Comparison of ENCODE assay signal across 14 cellular contexts in genomic region chr5:126615286-126615685, GRCh38. TPM values are rescaled to one million over a fixed set of nuclear protein-coding genes. Genes with fewer than 3 reads are reported as not detected.
DNase-seq lines count a peak whose midpoint lies in the region; ATAC-seq, FAIRE-seq and TF ChIP-seq lines count a peak whose summit lies in the region.
"Had no signal": no experiment of that assay in that cellular context is flagged by ENCODE, and none has a peak within 500 bp of the region (broad histone marks: within the 10 kb centered on the region; RNA-seq: fewer than 3 reads in every experiment).

No MANE protein-coding gene starts in this region.

- H3K9me3 ChIP-seq in HepG2 (ENCODE audit: low read length) (no peaks in the 10 kb centered on the region), neuronal stem cell (replicated peaks in 1 of 2; ENCODE audit: control insufficient read depth in 2 of 2, insufficient read depth in 1 of 2, low read depth in 1 of 2, low read length in 2 of 2) (no peaks in the 10 kb centered on the region)
- H3K9me3 ChIP-seq: stomach had no signal

- H3K4me3 ChIP-seq in HepG2 (replicated peaks in 1 of 3; ENCODE audit: insufficient read depth in 1 of 3, low read depth in 2 of 3, low read length in 3 of 3) = no peak overlapping the region
- no peak overlapping the region for H3K4me3 ChIP-seq in neuronal stem cell (ENCODE audit: low read length in 2 of 2)
- H3K4me3 ChIP-seq: stomach had no signal

- H3K4me2 ChIP-seq in HepG2 (ENCODE audit: low read depth, low read length) (no peak overlapping the region), neuronal stem cell (ENCODE audit: insufficient read depth, low read length, poor library complexity, severe bottlenecking) (no peak overlapping the region)

- WGBS in HepG2 (ENCODE audit: low lambda C conversion rate) = 95% methylated on average over 4 of the region's 4 CpGs
- no CpG with 5 or more reads among the region's 4 CpGs for WGBS in neuronal stem cell (ENCODE audit: extremely low coverage in 2 of 2, insufficient read length in 2 of 2, insufficient replicate concordance in 1 of 2), 2 donors

- TF ChIP-seq EP300 in HepG2 (IDR thresholded peaks at IDR 0.05; ENCODE audit: low read depth in 2 of 2, low read length in 2 of 2) (no peak), HepG2 (CRISPR knock-in tag; IDR thresholded peaks at IDR 0.05; ENCODE audit: borderline replicate concordance) (no peak)

- H3K4ac ChIP-seq in neuronal stem cell (ENCODE audit: low read length) = no peak overlapping the region

- no peaks in the 10 kb centered on the region for H3K27me3 ChIP-seq in HepG2 (ENCODE audit: control insufficient read depth in 1 of 2, insufficient read depth in 2 of 2, low read length in 2 of 2)
- H3K27me3 ChIP-seq in neuronal stem cell (ENCODE audit: control insufficient read depth in 3 of 3, insufficient read depth in 3 of 3, low read depth in 1 of 3, low read length in 3 of 3) = no peaks in the 10 kb centered on the region
- H3K27me3 ChIP-seq: stomach had no signal

- DNase-seq in effector memory CD8-positive, alpha-beta T cell = no peak
- no peak for DNase-seq in ACHN
- no peak for DNase-seq in HepG2 (ENCODE audit: low spot score)
- DNase-seq in NCI-H1436 (lab: John Stamatoyannopoulos, UW) = no peak
- DNase-seq in neuronal stem cell (ENCODE audit: low spot score) = no peak
- DNase-seq: activated naive CD4-positive, alpha-beta T cell treated with anti-CD3 and anti-CD28 coated beads for 36 hours; naive thymus-derived CD4-positive, alpha-beta T cell; NCI-H1436 treated with DMSO at 0.1 percent for 48 hours; stomach had no signal

- CTCF ChIA-PET in HepG2 (lab: Yijun Ruan, JAX; ENCODE audit: low intra/inter-chr PET ratio, low total read pairs) = no interaction called here

- no peak overlapping the region for H2BK15ac ChIP-seq in neuronal stem cell (ENCODE audit: low read length)

- in situ Hi-C loops in ACHN (cut with HindIII; ENCODE audit: low pct_ligation_motif_present, low pct_unique_long_range_greater_than_20kb, low sequenced_read_pairs) (no loop called here), HepG2 (cut with HindIII; ENCODE audit: extremely low pct_ligation_motif_present, low pct_unique_long_range_greater_than_20kb) (no loop called here)

- H4K20me1 ChIP-seq in HepG2 (ENCODE audit: insufficient read depth, low read length) = no peaks in the 10 kb centered on the region

- H4K8ac ChIP-seq in neuronal stem cell (ENCODE audit: low read depth, low read length) = no peak overlapping the region

- H3K36me3 ChIP-seq in HepG2 (replicated peaks in 1 of 2; ENCODE audit: control insufficient read depth in 1 of 2, insufficient read depth in 2 of 2, low read length in 2 of 2) (peaks cover 12 to 62% of the 10 kb centered on the region in 2 experiments; a peak in 4 of 5 replicates), neuronal stem cell (replicated peaks in 1 of 2; ENCODE audit: control insufficient read depth in 2 of 2, insufficient read depth in 2 of 2, low read length in 2 of 2) (peaks cover 12 to 94% of the 10 kb centered on the region in 2 donors)

- H3K4me1 ChIP-seq in HepG2 (ENCODE audit: insufficient read depth, low read length) (0 out of 2 replicates have a peak, but pooled peaks cover under 1% of the 10 kb centered on the region), neuronal stem cell (ENCODE audit: control insufficient read depth in 2 of 2, insufficient read depth in 1 of 2, low read depth in 1 of 2, low read length in 2 of 2) (no peaks in the 10 kb centered on the region)

- H3K4me1 Mint-ChIP-seq in effector memory CD8-positive, alpha-beta T cell (ENCODE audit: low read depth in 2 of 2) = peaks cover 16 to 21% of the 10 kb centered on the region in 2 donors

- ATAC-seq in GM18519 (IDR thresholded peaks at IDR 0.05; ENCODE audit: low FRiP score, unreplicated experiment) = peak; percentile 96
- ATAC-seq in GM21390 (IDR thresholded peaks at IDR 0.05; ENCODE audit: unreplicated experiment) = peak; percentile 94
- ATAC-seq in HG03064 (IDR thresholded peaks at IDR 0.05; ENCODE audit: low read depth, unreplicated experiment) = peak; percentile 95
- ATAC-seq in effector memory CD8-positive, alpha-beta T cell (replicated peaks) = no peak
- no peak for ATAC-seq in HepG2
- ATAC-seq: HCT116; naive thymus-derived CD4-positive, alpha-beta T cell; Panc1 had no signal

- H4K91ac ChIP-seq in neuronal stem cell (ENCODE audit: low read depth, low read length, poor library complexity) = no peak overlapping the region

- TF ChIP-seq POLR2A in HepG2 (IDR thresholded peaks at IDR 0.05; ENCODE audit: insufficient read depth in 1 of 2, low read depth in 2 of 2, low read length in 2 of 2) = no peak

- intact Hi-C loops in HepG2 (cut with micrococcal nuclease; ENCODE audit: unreplicated experiment) = no loop called here

- no peak overlapping the region for H3K23ac ChIP-seq in neuronal stem cell (ENCODE audit: low read depth, low read length, poor library complexity)

- no peak overlapping the region for H2AK5ac ChIP-seq in neuronal stem cell (ENCODE audit: low read depth, low read length)

- H3K36me3 Mint-ChIP-seq in effector memory CD8-positive, alpha-beta T cell (ENCODE audit: insufficient read depth) = peaks cover 75% of the 10 kb centered on the region

- peaks cover 28% of the 10 kb centered on the region for H3K79me2 ChIP-seq in HepG2 (ENCODE audit: insufficient read depth, low read length)

- H2AFZ ChIP-seq in HepG2 (ENCODE audit: low read length) = no peak overlapping the region
- H2AFZ ChIP-seq in neuronal stem cell (ENCODE audit: low read length) = no peak overlapping the region

- no peak overlapping the region for H3K18ac ChIP-seq in neuronal stem cell (ENCODE audit: low read length)

- no peak overlapping the region for H3K27ac ChIP-seq in HepG2 (ENCODE audit: extremely low read length, insufficient read depth, low read length)
- no peak overlapping the region for H3K27ac ChIP-seq in neuronal stem cell (replicated peaks; ENCODE audit: low read length)
- H3K27ac ChIP-seq: stomach had no signal

- no peak overlapping the region for H2BK120ac ChIP-seq in neuronal stem cell (ENCODE audit: low read depth, low read length)

- no peak for TF ChIP-seq RAD21 in HepG2 (CRISPR knock-in tag; IDR thresholded peaks at IDR 0.05)

- POLR2A ChIA-PET in HepG2 (lab: Yijun Ruan, JAX) = no interaction called here

- no peak overlapping the region for H2BK5ac ChIP-seq in neuronal stem cell (ENCODE audit: low read length)

- H3K9ac ChIP-seq in HepG2 (ENCODE audit: insufficient read depth, low read depth, low read length) (no peak overlapping the region), neuronal stem cell (ENCODE audit: low read depth, low read length, poor library complexity) (no peak overlapping the region)

- no peak overlapping the region for H2BK12ac ChIP-seq in neuronal stem cell (ENCODE audit: low read length)

- peaks cover 8% of the 10 kb centered on the region for H3K79me1 ChIP-seq in neuronal stem cell (ENCODE audit: low read depth, low read length)

- no peak overlapping the region for H3K14ac ChIP-seq in neuronal stem cell (ENCODE audit: low read length)

- no peak overlapping the region for H3K4me3 Mint-ChIP-seq in effector memory CD8-positive, alpha-beta T cell
- H3K4me3 Mint-ChIP-seq: activated naive CD4-positive, alpha-beta T cell treated with anti-CD3 and anti-CD28 coated beads for 36 hours; naive thymus-derived CD4-positive, alpha-beta T cell had no signal

- FAIRE-seq in HepG2 (lab: Jason Lieb, UNC) = no peak

- TF ChIP-seq CTCF in HepG2 (CRISPR knock-in tag; IDR thresholded peaks at IDR 0.05) = no peak

- no peaks in the 10 kb centered on the region for H3K9me3 Mint-ChIP-seq in effector memory CD8-positive, alpha-beta T cell
- H3K9me3 Mint-ChIP-seq: activated naive CD4-positive, alpha-beta T cell treated with anti-CD3 and anti-CD28 coated beads for 36 hours; naive thymus-derived CD4-positive, alpha-beta T cell had no signal

- H3K27me3 Mint-ChIP-seq in effector memory CD8-positive, alpha-beta T cell = no peaks in the 10 kb centered on the region
- H3K27me3 Mint-ChIP-seq: naive thymus-derived CD4-positive, alpha-beta T cell had no signal

- BruUV-seq in HepG2 (replicated peaks; lab: Mats Ljungman, UMichigan) = no TSS peak

- H3K27ac Mint-ChIP-seq in effector memory CD8-positive, alpha-beta T cell = peak overlapping the region; percentile 41 to 80
- H3K27ac Mint-ChIP-seq: activated naive CD4-positive, alpha-beta T cell treated with anti-CD3 and anti-CD28 coated beads for 36 hours had no signal

RNA-seq across cellular contexts. Expression of gene PHAX, which starts 14.5 kb away (rescaled TPM):
- 59.7 and 95.0 TPM in 2 replicates for total RNA-seq in HepG2 (2016; rRNA removed; fragmentation: Illumina TruSeq; extraction: Trizol)
- 21.2 and 23.9 TPM in 2 replicates for total RNA-seq in HepG2 (2016; cell fraction: cytosol; rRNA removed; fragmentation: Illumina TruSeq; extraction: Trizol; ENCODE audit: low read depth)
- 60.0 and 92.4 TPM in 2 replicates for total RNA-seq in HepG2 (2016; cell fraction: insoluble cytoplasmic fraction; rRNA removed; fragmentation: Illumina TruSeq; extraction: Trizol)
- 13.8 and 20.4 TPM in 2 replicates for total RNA-seq in HepG2 (2016; cell fraction: membrane; rRNA removed; fragmentation: Illumina TruSeq; extraction: Trizol)
- 28.1 and 28.5 TPM in 2 replicates for total RNA-seq in HepG2 (2016; cell fraction: nucleus; rRNA removed; fragmentation: Illumina TruSeq; extraction: Trizol)
- 14.5 and 20.0 TPM in 2 replicates for polyA plus RNA-seq in HepG2 (2011; rRNA removed)
- polyA plus RNA-seq in HepG2 (2011; cell fraction: cytosol; rRNA removed) = 23.7 and 29.5 TPM in 2 replicates
- 8.2 and 8.9 TPM in 2 replicates for polyA plus RNA-seq in HepG2 (2011; cell fraction: nucleus; rRNA removed)
- polyA plus RNA-seq in HepG2 (2012) = 25.3 and 30.2 TPM in 2 replicates
- polyA plus RNA-seq in HepG2 (2016; cell fraction: cytosol; fragmentation: Illumina TruSeq; extraction: Trizol; ENCODE audit: low read depth) = 5.2 and 7.4 TPM in 2 replicates
- polyA plus RNA-seq in HepG2 (2016; cell fraction: insoluble cytoplasmic fraction; fragmentation: Illumina TruSeq; extraction: Trizol; ENCODE audit: low read depth) = 79.7 and 90.7 TPM in 2 replicates
- polyA plus RNA-seq in HepG2 (2016; cell fraction: membrane; fragmentation: Illumina TruSeq; extraction: Trizol; ENCODE audit: low read depth) = 9.3 and 9.5 TPM in 2 replicates
- 25.9 and 30.7 TPM in 2 replicates for polyA plus RNA-seq in HepG2 (2016; cell fraction: nucleus; fragmentation: Illumina TruSeq; extraction: Trizol; ENCODE audit: insufficient read depth, low read depth)
- polyA minus RNA-seq in HepG2 (2011; rRNA and poly(A)+ RNA removed; ENCODE audit: low replicate concordance) = 13.5 and 35.0 TPM in 2 replicates
- 14.5 and 19.1 TPM in 2 replicates for polyA minus RNA-seq in HepG2 (2011; cell fraction: cytosol; rRNA and poly(A)+ RNA removed)
- 21.5 and 28.7 TPM in 2 replicates for polyA minus RNA-seq in HepG2 (2011; cell fraction: nucleus; rRNA and poly(A)+ RNA removed)
- 26.4 TPM for polyA plus RNA-seq in neuronal stem cell (2013, experiment 1 of 2)
- 26.2 TPM for polyA plus RNA-seq in neuronal stem cell (2013, experiment 2 of 2)

RNA-seq across cellular contexts. Expression of gene ALDH7A1, which starts 20.3 kb away (rescaled TPM):
- 69.0 and 132 TPM in 2 replicates for total RNA-seq in HepG2 (2016; rRNA removed; fragmentation: Illumina TruSeq; extraction: Trizol)
- 25.5 and 27.2 TPM in 2 replicates for total RNA-seq in HepG2 (2016; cell fraction: cytosol; rRNA removed; fragmentation: Illumina TruSeq; extraction: Trizol; ENCODE audit: low read depth)
- total RNA-seq in HepG2 (2016; cell fraction: insoluble cytoplasmic fraction; rRNA removed; fragmentation: Illumina TruSeq; extraction: Trizol) = 68.9 and 140 TPM in 2 replicates
- total RNA-seq in HepG2 (2016; cell fraction: membrane; rRNA removed; fragmentation: Illumina TruSeq; extraction: Trizol) = 30.4 and 36.0 TPM in 2 replicates
- 88.1 and 94.1 TPM in 2 replicates for total RNA-seq in HepG2 (2016; cell fraction: nucleus; rRNA removed; fragmentation: Illumina TruSeq; extraction: Trizol)
- polyA plus RNA-seq in HepG2 (2011; rRNA removed) = 64.5 and 100 TPM in 2 replicates
- polyA plus RNA-seq in HepG2 (2011; cell fraction: cytosol; rRNA removed) = 60.2 and 62.6 TPM in 2 replicates
- 25.1 and 27.1 TPM in 2 replicates for polyA plus RNA-seq in HepG2 (2011; cell fraction: nucleus; rRNA removed)
- polyA plus RNA-seq in HepG2 (2012) = 63.1 and 161 TPM in 2 replicates
- 22.7 and 28.6 TPM in 2 replicates for polyA plus RNA-seq in HepG2 (2016; cell fraction: cytosol; fragmentation: Illumina TruSeq; extraction: Trizol; ENCODE audit: low read depth)
- 290 TPM in 2 replicates for polyA plus RNA-seq in HepG2 (2016; cell fraction: insoluble cytoplasmic fraction; fragmentation: Illumina TruSeq; extraction: Trizol; ENCODE audit: low read depth)
- 35.9 and 40.2 TPM in 2 replicates for polyA plus RNA-seq in HepG2 (2016; cell fraction: membrane; fragmentation: Illumina TruSeq; extraction: Trizol; ENCODE audit: low read depth)
- 144 and 152 TPM in 2 replicates for polyA plus RNA-seq in HepG2 (2016; cell fraction: nucleus; fragmentation: Illumina TruSeq; extraction: Trizol; ENCODE audit: insufficient read depth, low read depth)
- 96.9 and 101 TPM in 2 replicates for polyA minus RNA-seq in HepG2 (2011; rRNA and poly(A)+ RNA removed; ENCODE audit: low replicate concordance)
- polyA minus RNA-seq in HepG2 (2011; cell fraction: cytosol; rRNA and poly(A)+ RNA removed) = 31.7 and 41.1 TPM in 2 replicates
- 61.4 and 63.3 TPM in 2 replicates for polyA minus RNA-seq in HepG2 (2011; cell fraction: nucleus; rRNA and poly(A)+ RNA removed)
- 126 TPM for polyA plus RNA-seq in neuronal stem cell (2013, experiment 1 of 2)
- polyA plus RNA-seq in neuronal stem cell (2013, experiment 2 of 2) = 128 TPM

Comparison
In these comparisons a context has a peak if more than half of its experiments do, and no peak if none do; other contexts are left out.
1. ATAC-seq: peak in GM18519 (single experiment), GM21390 (single experiment) and HG03064 (single experiment); none in effector memory CD8-positive, alpha-beta T cell (single experiment) and HepG2 (single experiment).